Comparison of ENCODE assay signal across 8 cellular contexts in genomic region chr14:92951912-92952471, GRCh38. TPM values are rescaled to one million over a fixed set of nuclear protein-coding genes. Genes with fewer than 3 reads are reported as not detected.
DNase-seq lines count a peak whose midpoint lies in the region; ATAC-seq and TF ChIP-seq lines count a peak whose summit lies in the region.

No MANE protein-coding gene starts in this region.

- H3K9me3 Mint-ChIP-seq in naive thymus-derived CD8-positive, alpha-beta T cell: no peaks in the 10 kb centered on the region
- H3K9me3 Mint-ChIP-seq in stimulated activated naive B cell treated with anti-CD40 and anti-IgM and Interleukin-4, amounts not matched to agents 10 μg/mL and 1 μg/mL and 100 μg/mL, for 72 hours: no peaks in the 10 kb centered on the region

- TF ChIP-seq CTCF in OCI-LY3 (IDR thresholded peaks at IDR 0.05; ENCODE audit: low read depth, low read length) (peak; percentile 88), esophagus muscularis mucosa (IDR thresholded peaks at IDR 0.05) (peak; percentile 94 to 98 (median 97))

- H3K4me3 Mint-ChIP-seq in naive thymus-derived CD8-positive, alpha-beta T cell: no peak overlapping the region
- H3K4me3 Mint-ChIP-seq in stimulated activated naive B cell treated with anti-CD40 and anti-IgM and Interleukin-4, amounts not matched to agents 10 μg/mL and 1 μg/mL and 100 μg/mL, for 72 hours: no peak overlapping the region

- H3K4me2 ChIP-seq in OCI-LY3 (ENCODE audit: low read length): peak overlapping the region; percentile 50

- no peaks in the 10 kb centered on the region for H3K36me3 ChIP-seq in OCI-LY3 (replicated peaks; ENCODE audit: low read depth, low read length)
- peaks cover 19 to 89% (median 38%) of the 10 kb centered on the region in 4 donors for H3K36me3 ChIP-seq in esophagus muscularis mucosa

- peak overlapping the region in 6 of 10 donors; percentile 2 to 83 (median 40) for H3K27ac Mint-ChIP-seq in naive thymus-derived CD8-positive, alpha-beta T cell
- peak overlapping the region; percentile 44 for H3K27ac Mint-ChIP-seq in stimulated activated naive B cell treated with anti-CD40 and anti-IgM and Interleukin-4, amounts not matched to agents 10 μg/mL and 1 μg/mL and 100 μg/mL, for 72 hours

- no peaks in the 10 kb centered on the region for H3K27me3 ChIP-seq in OCI-LY3 (ENCODE audit: low read depth, low read length)
- no peaks in the 10 kb centered on the region for H3K27me3 ChIP-seq in esophagus muscularis mucosa

- peaks cover 6% of the 10 kb centered on the region; the same call in 1 of the 2 replicates for H3K4me1 ChIP-seq in OCI-LY3 (ENCODE audit: low read length)
- H3K4me1 ChIP-seq in esophagus muscularis mucosa: peaks cover 37 to 43% (median 41%) of the 10 kb centered on the region in 4 donors

- DNase-seq in Ammon's horn (ENCODE audit: low spot score) (peak; percentile 93), esophagus muscularis mucosa (ENCODE audit: extremely low spot score) (peak; percentile 95)
- DNase-seq in activated T-cell treated with anti-CD3 and anti-CD28 coated beads, Interleukin-2, amount 50 U/mL, for 1 hour: peak; percentile 81
- peak; percentile 58 to 87 (median 81) for DNase-seq in naive thymus-derived CD8-positive, alpha-beta T cell
- peak; percentile 68 for DNase-seq in stimulated activated naive B cell treated with anti-CD40 and anti-IgM and Interleukin-4, amounts not matched to agents 10 μg/mL and 1 μg/mL and 100 μg/mL, for 72 hours

- H3K9ac ChIP-seq in OCI-LY3 (ENCODE audit: low read length): no peak overlapping the region

- 13% methylated on average over 16 of the region's 18 CpGs for WGBS in esophagus muscularis mucosa

- POLR2A ChIA-PET in naive thymus-derived CD8-positive, alpha-beta T cell (lab: Charles Lee): interaction anchor here (1.3 kb wide), 1 partner anchor 161 kb away, joined by 6 read pairs; no protein-coding TSS in a partner anchor

- H3K9me3 ChIP-seq in OCI-LY3 (ENCODE audit: insufficient read depth, low read length) (no peaks in the 10 kb centered on the region), esophagus muscularis mucosa (no peaks in the 10 kb centered on the region)

- no peaks in the 10 kb centered on the region for H3K79me2 ChIP-seq in OCI-LY3 (ENCODE audit: low read length)

- no peak overlapping the region for H3K27ac ChIP-seq in OCI-LY3 (ENCODE audit: low read length)
- peak overlapping the region; percentile 37 to 53 (median 44) for H3K27ac ChIP-seq in esophagus muscularis mucosa (replicated peaks in 1 of 4)

- H3K4me3 ChIP-seq in OCI-LY3 (ENCODE audit: low read length): no peak overlapping the region
- H3K4me3 ChIP-seq in esophagus muscularis mucosa: no peak overlapping the region

- H3K36me3 Mint-ChIP-seq in naive thymus-derived CD8-positive, alpha-beta T cell: peaks cover 0 to 69% (median 2%) of the 10 kb centered on the region in 3 donors
- H3K36me3 Mint-ChIP-seq in stimulated activated naive B cell treated with anti-CD40 and anti-IgM and Interleukin-4, amounts not matched to agents 10 μg/mL and 1 μg/mL and 100 μg/mL, for 72 hours: peaks cover 50 to 68% of the 10 kb centered on the region in 2 donors

- H3K27me3 Mint-ChIP-seq in naive thymus-derived CD8-positive, alpha-beta T cell: no peaks in the 10 kb centered on the region
- H3K27me3 Mint-ChIP-seq in stimulated activated naive B cell treated with anti-CD40 and anti-IgM and Interleukin-4, amounts not matched to agents 10 μg/mL and 1 μg/mL and 100 μg/mL, for 72 hours: no peaks in the 10 kb centered on the region

- intact Hi-C loops in esophagus muscularis mucosa (cut with DNase I): loop anchor here (2.0 to 5.0 kb wide), 2 partner anchors 165 to 187 kb away; partner anchors contain the start of gene ITPK1

- TF ChIP-seq POLR2A in esophagus muscularis mucosa (IDR thresholded peaks at IDR 0.05; ENCODE audit: low read depth): no peak

- peaks cover 5 to 7% (median 6%) of the 10 kb centered on the region in 4 donors for H3K4me1 Mint-ChIP-seq in naive thymus-derived CD8-positive, alpha-beta T cell
- peaks cover 7 to 14% of the 10 kb centered on the region in 2 donors for H3K4me1 Mint-ChIP-seq in stimulated activated naive B cell treated with anti-CD40 and anti-IgM and Interleukin-4, amounts not matched to agents 10 μg/mL and 1 μg/mL and 100 μg/mL, for 72 hours

- ATAC-seq in GM19025 (IDR thresholded peaks at IDR 0.05; ENCODE audit: low read depth, unreplicated experiment): peak; percentile 68
- peak; percentile 76 for ATAC-seq in HG03520 (IDR thresholded peaks at IDR 0.05; ENCODE audit: unreplicated experiment)
- ATAC-seq in naive thymus-derived CD8-positive, alpha-beta T cell: peak; percentile 96 to 99
- ATAC-seq in stimulated activated naive B cell treated with anti-CD40 and anti-IgM and Interleukin-4, amounts not matched to agents 10 μg/mL and 1 μg/mL and 100 μg/mL, for 72 hours (replicated peaks): peak; percentile 98 to 99

- H2AFZ ChIP-seq in OCI-LY3 (ENCODE audit: low read depth, low read length): 0 out of 2 replicates have a peak overlapping the region, but pooled peaks have one; percentile 73

- TF ChIP-seq EP300 in esophagus muscularis mucosa (IDR thresholded peaks at IDR 0.05): no peak

- H4K20me1 ChIP-seq in OCI-LY3 (ENCODE audit: insufficient read depth, low read length): no peaks in the 10 kb centered on the region

RNA-seq across cellular contexts. Expression of gene CHGA, which starts 29.0 kb away (rescaled TPM):
- 1 to 10 TPM; 1.2 to 2.5 (median 1.3) TPM for total RNA-seq in esophagus muscularis mucosa
- not detected for total RNA-seq in naive thymus-derived CD8-positive, alpha-beta T cell
- polyA plus RNA-seq in naive thymus-derived CD8-positive, alpha-beta T cell: under 1 TPM in 1 of 3 donors, not detected in 2; 0.46 TPM
